In genomic region chr3:39378092-39378491, GRCh38 we compare ENCODE assay signal across 1 cellular context.
TF ChIP-seq lines count a peak whose summit lies in the region.

No MANE protein-coding gene starts in this region.

TF ChIP-seq in HCT116, 20 proteins besides CTCF, POLR2A, EP300 and RAD21 (continued from another document):
- TF ChIP-seq ZBTB33 (IDR thresholded peaks at IDR 0.05; ENCODE audit: extremely low read depth, insufficient replicate concordance, low read length): no peak
- TF ChIP-seq CBX3 (IDR thresholded peaks at IDR 0.05; ENCODE audit: low read depth): no peak
- TF ChIP-seq TCF7L2 (IDR thresholded peaks at IDR 0.05; ENCODE audit: borderline replicate concordance, extremely low read depth, insufficient read depth, insufficient read length): no peak
- no peak for TF ChIP-seq EZH2phosphoT487 (IDR thresholded peaks at IDR 0.05; ENCODE audit: borderline replicate concordance)
